In genomic region chr1:93546162-93546863, GRCh38 we compare ENCODE assay signal across 32 cellular contexts.
"Had no signal": no experiment of that assay in that cellular context is flagged by ENCODE, and none has a peak within 500 bp of the region (broad histone marks: within the 10 kb centered on the region; RNA-seq: fewer than 3 reads in every experiment).

No MANE protein-coding gene starts in this region.

- H3K4me3 Mint-ChIP-seq: activated CD8-positive, alpha-beta memory T cell treated with anti-CD3 and anti-CD28 coated beads, Interleukin-2, amount 10 ng/mL, durations not matched to agents 7 days and 5 days; activated CD8-positive, alpha-beta T cell treated with anti-CD3 and anti-CD28 coated beads, Interleukin-2, amount 10 ng/mL, durations not matched to agents 7 days and 5 days; activated naive CD4-positive, alpha-beta T cell treated with anti-CD3 and anti-CD28 coated beads for 36 hours; activated naive CD4-positive, alpha-beta T cell treated with anti-CD3 and anti-CD28 coated beads, Interleukin-2, amount 50 U/mL, for 24 hours; activated naive CD8-positive, alpha-beta T cell treated with anti-CD3 and anti-CD28 coated beads for 36 hours; activated naive CD8-positive, alpha-beta T cell treated with anti-CD3 and anti-CD28 coated beads, Interleukin-2, amount 50 U/mL, for 24 hours; activated T-helper 1 cell treated with anti-CD3 and anti-CD28 coated beads, Interleukin-12 subunit alpha, Interleukin-12 subunit beta, Interleukin-2, Interleukin-4 antibody, amounts not matched to agents 30 ng/mL and 10 ng/mL and 1 ng/mL, durations not matched to agents 14 hours and 24 hours and 36 hours; effector memory CD8-positive, alpha-beta T cell; T-helper 17 cell; T-helper 2 cell treated with Interferon-gamma antibody and Interleukin-4, amounts not matched to agents 5 μg/mL and 100 μg/mL, for 36 hours had no signal

- H3K4me3 ChIP-seq: adrenal gland, body of pancreas, colonic mucosa, dorsolateral prefrontal cortex, esophagus squamous epithelium, gastroesophageal sphincter had no signal

- H3K27ac Mint-ChIP-seq: activated CD8-positive, alpha-beta memory T cell treated with anti-CD3 and anti-CD28 coated beads, Interleukin-2, amount 10 ng/mL, durations not matched to agents 7 days and 5 days; activated CD8-positive, alpha-beta T cell treated with anti-CD3 and anti-CD28 coated beads, Interleukin-2, amount 10 ng/mL, durations not matched to agents 7 days and 5 days; activated naive CD4-positive, alpha-beta T cell treated with anti-CD3 and anti-CD28 coated beads for 36 hours; activated naive CD4-positive, alpha-beta T cell treated with anti-CD3 and anti-CD28 coated beads, Interleukin-2, amount 50 U/mL, for 24 hours; activated naive CD8-positive, alpha-beta T cell treated with anti-CD3 and anti-CD28 coated beads for 36 hours; activated naive CD8-positive, alpha-beta T cell treated with anti-CD3 and anti-CD28 coated beads, Interleukin-2, amount 50 U/mL, for 24 hours; activated T-helper 1 cell treated with anti-CD3 and anti-CD28 coated beads, Interleukin-12 subunit alpha, Interleukin-12 subunit beta, Interleukin-2, Interleukin-4 antibody, amounts not matched to agents 30 ng/mL and 10 ng/mL and 1 ng/mL, durations not matched to agents 14 hours and 24 hours and 36 hours; activated T-helper 2 cell treated with anti-CD3 and anti-CD28 coated beads, Interferon-gamma antibody, Interleukin-2, Interleukin-4, amounts not matched to agents 10 μg/mL and 5 μg/mL and 100 μg/mL, durations not matched to agents 14 hours and 24 hours and 36 hours; effector memory CD8-positive, alpha-beta T cell; T-helper 17 cell; T-helper 2 cell treated with Interferon-gamma antibody and Interleukin-4, amounts not matched to agents 5 μg/mL and 100 μg/mL, for 36 hours had no signal

- ATAC-seq: activated CD8-positive, alpha-beta memory T cell treated with anti-CD3 and anti-CD28 coated beads, Interleukin-2, amount 10 ng/mL, durations not matched to agents 7 days and 5 days; activated CD8-positive, alpha-beta T cell treated with anti-CD3 and anti-CD28 coated beads, Interleukin-2, amount 10 ng/mL, durations not matched to agents 7 days and 5 days; activated naive CD8-positive, alpha-beta T cell treated with anti-CD3 and anti-CD28 coated beads, Interleukin-2, amount 50 U/mL, for 24 hours; body of pancreas; effector memory CD8-positive, alpha-beta T cell; gastroesophageal sphincter; T-helper 17 cell had no signal

- DNase-seq: activated CD4-positive, alpha-beta T cell treated with anti-CD3 and anti-CD28 coated beads for 1 hour; activated CD4-positive, alpha-beta T cell treated with anti-CD3 and anti-CD28 coated beads for 4 hours; activated CD4-positive, alpha-beta T cell treated with anti-CD3 and anti-CD28 coated beads, Interleukin-2, amount 50 U/mL, for 1 hour; activated CD4-positive, alpha-beta T cell treated with anti-CD3 and anti-CD28 coated beads, Interleukin-2, amount 50 U/mL, for 48 hours; activated CD8-positive, alpha-beta memory T cell treated with anti-CD3 and anti-CD28 coated beads, Interleukin-2, amount 10 ng/mL, durations not matched to agents 7 days and 5 days; activated CD8-positive, alpha-beta memory T cell treated with anti-CD3 and anti-CD28 coated beads, Interleukin-2, amount 50 U/mL, for 4 hours; activated CD8-positive, alpha-beta T cell treated with anti-CD3 and anti-CD28 coated beads, Interleukin-2, amount 10 ng/mL, durations not matched to agents 7 days and 5 days; activated effector memory CD4-positive, alpha-beta T cell treated with anti-CD3 and anti-CD28 coated beads, Interleukin-2, amount 50 U/mL, for 16 hours; activated naive CD4-positive, alpha-beta T cell treated with anti-CD3 and anti-CD28 coated beads for 36 hours; activated naive CD8-positive, alpha-beta T cell treated with anti-CD3 and anti-CD28 coated beads for 36 hours; activated naive CD8-positive, alpha-beta T cell treated with anti-CD3 and anti-CD28 coated beads, Interleukin-2, amount 50 U/mL, for 24 hours; activated T-cell treated with anti-CD3 and anti-CD28 coated beads, Interleukin-2, amount 50 U/mL, for 1 hour; activated T-cell treated with anti-CD3 and anti-CD28 coated beads, Interleukin-2, amount 50 U/mL, for 48 hours; adrenal gland; amygdala; aorta; body of pancreas; central memory CD4-positive, alpha-beta T cell; cerebellar nuclear complex; colonic mucosa; dorsolateral prefrontal cortex; effector memory CD8-positive, alpha-beta T cell; esophagus squamous epithelium; foreskin melanocyte; T-helper 1 cell; T-helper 17 cell had no signal

- H3K36me3 Mint-ChIP-seq: activated CD8-positive, alpha-beta memory T cell treated with anti-CD3 and anti-CD28 coated beads, Interleukin-2, amount 10 ng/mL, durations not matched to agents 7 days and 5 days; activated naive CD4-positive, alpha-beta T cell treated with anti-CD3 and anti-CD28 coated beads, Interleukin-2, amount 50 U/mL, for 24 hours; activated naive CD8-positive, alpha-beta T cell treated with anti-CD3 and anti-CD28 coated beads for 36 hours had no signal

- H3K9me3 Mint-ChIP-seq: activated naive CD4-positive, alpha-beta T cell treated with anti-CD3 and anti-CD28 coated beads for 36 hours; activated naive CD4-positive, alpha-beta T cell treated with anti-CD3 and anti-CD28 coated beads, Interleukin-2, amount 50 U/mL, for 24 hours; activated naive CD8-positive, alpha-beta T cell treated with anti-CD3 and anti-CD28 coated beads for 36 hours; activated naive CD8-positive, alpha-beta T cell treated with anti-CD3 and anti-CD28 coated beads, Interleukin-2, amount 50 U/mL, for 24 hours; activated T-helper 1 cell treated with anti-CD3 and anti-CD28 coated beads, Interleukin-12 subunit alpha, Interleukin-12 subunit beta, Interleukin-2, Interleukin-4 antibody, amounts not matched to agents 30 ng/mL and 10 ng/mL and 1 ng/mL, durations not matched to agents 14 hours and 24 hours and 36 hours; activated T-helper 2 cell treated with anti-CD3 and anti-CD28 coated beads, Interferon-gamma antibody, Interleukin-2, Interleukin-4, amounts not matched to agents 10 μg/mL and 5 μg/mL and 100 μg/mL, durations not matched to agents 14 hours and 24 hours and 36 hours; effector memory CD8-positive, alpha-beta T cell; T-helper 2 cell treated with Interferon-gamma antibody and Interleukin-4, amounts not matched to agents 5 μg/mL and 100 μg/mL, for 36 hours had no signal

- H3K36me3 ChIP-seq: adrenal gland, colonic mucosa had no signal

- H3K27me3 Mint-ChIP-seq: activated naive CD8-positive, alpha-beta T cell treated with anti-CD3 and anti-CD28 coated beads for 36 hours; activated naive CD8-positive, alpha-beta T cell treated with anti-CD3 and anti-CD28 coated beads, Interleukin-2, amount 50 U/mL, for 24 hours; T-helper 17 cell had no signal

- H3K4me1 Mint-ChIP-seq: activated CD8-positive, alpha-beta memory T cell treated with anti-CD3 and anti-CD28 coated beads, Interleukin-2, amount 10 ng/mL, durations not matched to agents 7 days and 5 days; activated naive CD4-positive, alpha-beta T cell treated with anti-CD3 and anti-CD28 coated beads, Interleukin-2, amount 50 U/mL, for 24 hours; activated naive CD8-positive, alpha-beta T cell treated with anti-CD3 and anti-CD28 coated beads for 36 hours; activated naive CD8-positive, alpha-beta T cell treated with anti-CD3 and anti-CD28 coated beads, Interleukin-2, amount 50 U/mL, for 24 hours had no signal

- H3K4me1 ChIP-seq: adrenal gland, body of pancreas, colonic mucosa, esophagus squamous epithelium, gastroesophageal sphincter had no signal

- H3K9me3 ChIP-seq: adrenal gland, body of pancreas, colonic mucosa, esophagus squamous epithelium, gastroesophageal sphincter had no signal

- H3K27ac ChIP-seq: adrenal gland, body of pancreas, colonic mucosa, dorsolateral prefrontal cortex, epithelial cell of prostate, esophagus squamous epithelium, gastroesophageal sphincter had no signal
